ENCODE assay signal across 11 cellular contexts in the genomic region with DNA sequence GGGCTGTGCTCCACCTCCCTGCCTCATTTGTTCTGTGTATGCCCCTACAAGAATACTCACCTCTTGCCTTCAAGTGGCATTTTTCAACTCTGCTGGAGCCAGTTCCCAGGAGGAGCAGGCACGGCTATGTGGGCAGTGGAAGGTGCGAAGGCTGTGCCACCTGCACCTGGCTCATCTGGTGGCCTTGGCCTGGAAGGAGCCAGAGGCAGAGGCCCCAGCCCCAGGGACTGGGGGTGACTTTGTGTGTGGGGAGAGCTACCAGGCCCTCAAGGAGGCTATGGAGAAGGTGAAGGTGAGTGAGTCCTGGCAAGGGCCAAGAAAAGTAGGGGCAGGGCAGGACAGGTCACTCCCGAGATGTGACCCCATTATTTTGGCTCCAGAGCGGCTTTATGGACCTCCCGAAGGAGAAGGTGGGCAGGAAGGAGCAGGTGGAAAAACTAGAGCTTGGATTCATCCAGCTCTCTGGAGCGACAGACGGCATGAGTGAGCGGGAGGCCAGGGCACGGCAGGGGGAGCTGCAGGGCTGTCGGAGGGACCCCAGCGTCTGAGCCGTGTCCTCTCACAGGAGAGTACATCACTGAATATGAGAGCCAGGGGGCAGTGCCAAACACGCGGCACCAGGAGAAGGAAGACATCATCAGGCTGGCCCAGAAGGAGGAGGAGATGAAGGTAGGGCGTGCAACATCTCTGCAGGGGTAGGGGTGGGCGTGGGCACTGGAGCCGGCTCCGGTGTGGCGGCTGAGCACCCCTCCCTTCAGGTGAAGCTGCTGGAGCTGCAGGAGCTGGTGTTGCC. TPM values are rescaled to one million over a fixed set of nuclear protein-coding genes. Genes with fewer than 3 reads are reported as not detected.
A peak's percentile ranks its signal among the peaks of the same experiment; 100 is the strongest.
DNase-seq lines count a peak whose midpoint lies in the region; ATAC-seq, FAIRE-seq and TF ChIP-seq lines count a peak whose summit lies in the region.
"Had no signal": no experiment of that assay in that cellular context is flagged by ENCODE, and none has a peak within 500 bp of the region (broad histone marks: within the 10 kb centered on the region; RNA-seq: fewer than 3 reads in every experiment).

No MANE protein-coding gene starts in this region.

- no peak overlapping the region for H3K27ac Mint-ChIP-seq in activated naive CD8-positive, alpha-beta T cell treated with anti-CD3 and anti-CD28 coated beads for 36 hours
- no peak overlapping the region for H3K27ac Mint-ChIP-seq in activated naive CD8-positive, alpha-beta T cell treated with anti-CD3 and anti-CD28 coated beads, Interleukin-2, amount 50 U/mL, for 24 hours
- H3K27ac Mint-ChIP-seq: activated naive CD4-positive, alpha-beta T cell treated with anti-CD3 and anti-CD28 coated beads, Interleukin-2, amount 50 U/mL, for 24 hours had no signal

- peak; percentile 43 for DNase-seq in activated naive CD8-positive, alpha-beta T cell treated with anti-CD3 and anti-CD28 coated beads for 36 hours
- DNase-seq in activated naive CD8-positive, alpha-beta T cell treated with anti-CD3 and anti-CD28 coated beads, Interleukin-2, amount 50 U/mL, for 24 hours: no peak
- peak; percentile 32 for DNase-seq in RPMI7951 (ENCODE audit: low read depth)
- DNase-seq in foreskin keratinocyte: no peak
- peak; percentile 30 for DNase-seq in urothelium cell line (ENCODE audit: low spot score)
- DNase-seq in occipital lobe (lab: John Stamatoyannopoulos, UW): no peak
- DNase-seq in NCI-H1436 treated with DMSO at 0.1 percent for 48 hours (lab: John Stamatoyannopoulos, UW): no peak
- DNase-seq: AML-193 had no signal

- H3K27me3 Mint-ChIP-seq in activated naive CD8-positive, alpha-beta T cell treated with anti-CD3 and anti-CD28 coated beads for 36 hours: peaks cover 42% of the 10 kb centered on the region
- H3K27me3 Mint-ChIP-seq in activated naive CD8-positive, alpha-beta T cell treated with anti-CD3 and anti-CD28 coated beads, Interleukin-2, amount 50 U/mL, for 24 hours: peaks cover 24% of the 10 kb centered on the region

- FAIRE-seq in urothelium cell line (lab: Jason Lieb, UNC): no peak

- H3K4me1 Mint-ChIP-seq in activated naive CD8-positive, alpha-beta T cell treated with anti-CD3 and anti-CD28 coated beads for 36 hours: peaks cover 4% of the 10 kb centered on the region
- no peaks in the 10 kb centered on the region for H3K4me1 Mint-ChIP-seq in activated naive CD8-positive, alpha-beta T cell treated with anti-CD3 and anti-CD28 coated beads, Interleukin-2, amount 50 U/mL, for 24 hours
- H3K4me1 Mint-ChIP-seq: activated naive CD4-positive, alpha-beta T cell treated with anti-CD3 and anti-CD28 coated beads, Interleukin-2, amount 50 U/mL, for 24 hours had no signal

- peaks cover 50% of the 10 kb centered on the region for H3K27me3 ChIP-seq in foreskin keratinocyte

- H3K4me1 ChIP-seq in foreskin keratinocyte: no peaks in the 10 kb centered on the region
- H3K4me1 ChIP-seq: parathyroid adenoma had no signal

- no peak overlapping the region for H3K27ac ChIP-seq in foreskin keratinocyte
- H3K27ac ChIP-seq: parathyroid adenoma had no signal

- no peaks in the 10 kb centered on the region for H3K9me3 Mint-ChIP-seq in activated naive CD8-positive, alpha-beta T cell treated with anti-CD3 and anti-CD28 coated beads for 36 hours
- no peaks in the 10 kb centered on the region for H3K9me3 Mint-ChIP-seq in activated naive CD8-positive, alpha-beta T cell treated with anti-CD3 and anti-CD28 coated beads, Interleukin-2, amount 50 U/mL, for 24 hours
- H3K9me3 Mint-ChIP-seq: activated naive CD4-positive, alpha-beta T cell treated with anti-CD3 and anti-CD28 coated beads, Interleukin-2, amount 50 U/mL, for 24 hours had no signal

- H3K4me3 Mint-ChIP-seq in activated naive CD8-positive, alpha-beta T cell treated with anti-CD3 and anti-CD28 coated beads for 36 hours: peak overlapping the region; percentile 46
- no peak overlapping the region for H3K4me3 Mint-ChIP-seq in activated naive CD8-positive, alpha-beta T cell treated with anti-CD3 and anti-CD28 coated beads, Interleukin-2, amount 50 U/mL, for 24 hours
- H3K4me3 Mint-ChIP-seq: activated naive CD4-positive, alpha-beta T cell treated with anti-CD3 and anti-CD28 coated beads, Interleukin-2, amount 50 U/mL, for 24 hours had no signal

- H3K36me3 Mint-ChIP-seq in activated naive CD8-positive, alpha-beta T cell treated with anti-CD3 and anti-CD28 coated beads for 36 hours: no peaks in the 10 kb centered on the region
- H3K36me3 Mint-ChIP-seq in activated naive CD8-positive, alpha-beta T cell treated with anti-CD3 and anti-CD28 coated beads, Interleukin-2, amount 50 U/mL, for 24 hours (ENCODE audit: low read depth): no peaks in the 10 kb centered on the region
- H3K36me3 Mint-ChIP-seq: activated naive CD4-positive, alpha-beta T cell treated with anti-CD3 and anti-CD28 coated beads, Interleukin-2, amount 50 U/mL, for 24 hours had no signal

- ATAC-seq in activated naive CD8-positive, alpha-beta T cell treated with anti-CD3 and anti-CD28 coated beads, Interleukin-2, amount 50 U/mL, for 24 hours: no peak
- ATAC-seq in foreskin keratinocyte: no peak
- no peak for ATAC-seq in HG02759 (IDR thresholded peaks at IDR 0.05; ENCODE audit: unreplicated experiment)

- peak; percentile 45 for TF ChIP-seq CTCF in foreskin keratinocyte (conservative IDR thresholded peaks at IDR 0.05)

RNA-seq across cellular contexts. Expression of a gene that starts 57.3 kb away (rescaled TPM):
- total RNA-seq in activated naive CD8-positive, alpha-beta T cell treated with anti-CD3 and anti-CD28 coated beads for 36 hours: 10 to 100 TPM; 17.6 to 18.8 TPM
- total RNA-seq in RPMI7951 (2014; rRNA removed; shearing (Covaris generic)): 74.8 and 86.9 TPM in 2 replicates
- 32.1 and 34.5 TPM in 2 replicates for total RNA-seq in foreskin keratinocyte
- polyA plus RNA-seq in foreskin keratinocyte: 17.4 and 18.9 TPM in 2 replicates
- 78.9 TPM for total RNA-seq in occipital lobe

Comparison
In these comparisons a context has a peak if more than half of its experiments do, and no peak if none do; other contexts are left out.
1. DNase-seq: peak in activated naive CD8-positive, alpha-beta T cell treated with anti-CD3 and anti-CD28 coated beads for 36 hours (single experiment), RPMI7951 (single experiment) and urothelium cell line (single experiment); none in activated naive CD8-positive, alpha-beta T cell treated with anti-CD3 and anti-CD28 coated beads, Interleukin-2, amount 50 U/mL, for 24 hours (single experiment), foreskin keratinocyte (0 of 2), occipital lobe (single experiment) and NCI-H1436 treated with DMSO at 0.1 percent for 48 hours (single experiment).